In the genomic region with DNA sequence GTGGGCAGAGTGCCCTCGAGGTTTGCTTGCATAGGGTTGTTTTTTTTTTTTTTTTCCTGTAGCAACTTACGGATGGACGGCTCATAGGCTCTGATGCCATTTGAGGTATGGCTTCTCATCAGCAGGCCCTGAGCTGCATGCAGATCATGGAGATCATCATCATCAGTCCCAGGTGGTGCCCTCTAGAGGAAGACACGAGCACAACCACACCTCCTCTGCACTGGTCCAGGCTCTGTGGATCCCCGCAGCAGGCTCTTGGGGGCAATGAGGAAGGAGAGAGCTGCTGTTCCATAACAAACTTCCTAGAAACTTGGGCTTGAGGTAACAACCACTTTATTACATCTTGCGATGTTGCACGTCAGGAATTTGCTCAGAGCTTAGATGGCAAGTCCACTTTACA, we compare ENCODE assay signal across 13 cellular contexts.
A peak's percentile ranks its signal among the peaks of the same experiment; 100 is the strongest.
DNase-seq lines count a peak whose midpoint lies in the region; ATAC-seq and TF ChIP-seq lines count a peak whose summit lies in the region.
"Had no signal": no experiment of that assay in that cellular context is flagged by ENCODE, and none has a peak within 500 bp of the region (broad histone marks: within the 10 kb centered on the region; RNA-seq: fewer than 3 reads in every experiment).

No MANE protein-coding gene starts in this region.

- H3K27me3 ChIP-seq in SU-DHL-6 (ENCODE audit: low read length) (no peaks in the 10 kb centered on the region), neuronal stem cell (ENCODE audit: control insufficient read depth in 3 of 3, insufficient read depth in 3 of 3, low read depth in 1 of 3, low read length in 3 of 3) (no peaks in the 10 kb centered on the region), transverse colon (no peaks in the 10 kb centered on the region), colonic mucosa (no peaks in the 10 kb centered on the region), heart right ventricle (no peaks in the 10 kb centered on the region)

- WGBS in neuronal stem cell (ENCODE audit: extremely low coverage in 2 of 2, insufficient read length in 2 of 2, insufficient replicate concordance in 1 of 2), 2 donors, result no CpG with 5 or more reads among the region's 7 CpGs
- 74 to 80% methylated on average over 2 to 7 of the region's 7 CpGs for WGBS in transverse colon (ENCODE audit: low coverage in 1 of 2), 2 donors
- WGBS in heart right ventricle, 2 donors, result 84 to 86% methylated on average over 7 of the region's 7 CpGs

- peaks cover 0 to 3% of the 10 kb centered on the region in 2 donors for H3K4me1 ChIP-seq in neuronal stem cell (ENCODE audit: control insufficient read depth in 2 of 2, insufficient read depth in 1 of 2, low read depth in 1 of 2, low read length in 2 of 2)
- peaks cover 0 to 6% (median 0%) of the 10 kb centered on the region in 4 donors for H3K4me1 ChIP-seq in transverse colon
- no peaks in the 10 kb centered on the region for H3K4me1 ChIP-seq in colonic mucosa
- peaks cover 0 to 9% (median 0%) of the 10 kb centered on the region in 9 donors for H3K4me1 ChIP-seq in heart right ventricle
- H3K4me1 ChIP-seq: A549, HAP-1 had no signal

- no peaks in the 10 kb centered on the region for H3K79me1 ChIP-seq in neuronal stem cell (ENCODE audit: low read depth, low read length)

- H4K20me1 ChIP-seq in SU-DHL-6 (ENCODE audit: low read depth, low read length), result no peaks in the 10 kb centered on the region

- H3K36me3 ChIP-seq in SU-DHL-6 (ENCODE audit: low read length) (no peaks in the 10 kb centered on the region), neuronal stem cell (replicated peaks in 1 of 2; ENCODE audit: control insufficient read depth in 2 of 2, insufficient read depth in 2 of 2, low read length in 2 of 2) (no peaks in the 10 kb centered on the region), transverse colon (no peaks in the 10 kb centered on the region), colonic mucosa (no peaks in the 10 kb centered on the region), heart right ventricle (no peaks in the 10 kb centered on the region)
- H3K36me3 ChIP-seq: HAP-1 had no signal

- no peak overlapping the region for H2BK120ac ChIP-seq in neuronal stem cell (ENCODE audit: low read depth, low read length)

- no peak for TF ChIP-seq EP300 in transverse colon (IDR thresholded peaks at IDR 0.05; ENCODE audit: low read depth)

- no peak overlapping the region for H3K4ac ChIP-seq in neuronal stem cell (ENCODE audit: low read length)

- no peak overlapping the region for H3K9ac ChIP-seq in SU-DHL-6 (ENCODE audit: low read length)
- H3K9ac ChIP-seq in neuronal stem cell (ENCODE audit: low read depth, low read length, poor library complexity), result no peak overlapping the region
- no peak overlapping the region for H3K9ac ChIP-seq in colonic mucosa (ENCODE audit: low read depth in 2 of 2, low read length in 2 of 2)

- no peak overlapping the region for H2AK5ac ChIP-seq in neuronal stem cell (ENCODE audit: low read depth, low read length)

- in situ Hi-C loops in transverse colon (cut with MboI; ENCODE audit: low pct_ligation_motif_present in 1 of 4, low pct_unique_long_range_greater_than_20kb in 1 of 4, low sequenced_read_pairs in 3 of 4), result no loop called here

- no peak overlapping the region for H3K27ac ChIP-seq in SU-DHL-6 (ENCODE audit: low read depth, low read length)
- H3K27ac ChIP-seq in neuronal stem cell (replicated peaks; ENCODE audit: low read length), result no peak overlapping the region
- H3K27ac ChIP-seq in transverse colon, result no peak overlapping the region
- H3K27ac ChIP-seq in colonic mucosa, result no peak overlapping the region
- no peak overlapping the region for H3K27ac ChIP-seq in heart right ventricle
- H3K27ac ChIP-seq: A549 had no signal

- no peaks in the 10 kb centered on the region for H3K9me3 ChIP-seq in SU-DHL-6 (ENCODE audit: insufficient read depth, low read length)
- no peaks in the 10 kb centered on the region for H3K9me3 ChIP-seq in neuronal stem cell (replicated peaks in 1 of 2; ENCODE audit: control insufficient read depth in 2 of 2, insufficient read depth in 1 of 2, low read depth in 1 of 2, low read length in 2 of 2)
- H3K9me3 ChIP-seq in transverse colon, result no peaks in the 10 kb centered on the region
- H3K9me3 ChIP-seq in colonic mucosa, result no peaks in the 10 kb centered on the region
- peaks cover 0 to 4% (median 0%) of the 10 kb centered on the region in 11 donors for H3K9me3 ChIP-seq in heart right ventricle
- H3K9me3 ChIP-seq: A549, HAP-1 had no signal

- H3K4me3 ChIP-seq in SU-DHL-6 (ENCODE audit: insufficient read depth, low read length, poor library complexity, severe bottlenecking), result no peak overlapping the region
- H3K4me3 ChIP-seq in neuronal stem cell (ENCODE audit: low read length in 2 of 2), result no peak overlapping the region
- H3K4me3 ChIP-seq in transverse colon, result no peak overlapping the region
- no peak overlapping the region for H3K4me3 ChIP-seq in colonic mucosa
- no peak overlapping the region for H3K4me3 ChIP-seq in heart right ventricle
- H3K4me3 ChIP-seq: A549, HAP-1 had no signal

- H3K4me2 ChIP-seq in SU-DHL-6 (ENCODE audit: low read depth, low read length, poor library complexity, severe bottlenecking) (no peak overlapping the region), neuronal stem cell (ENCODE audit: insufficient read depth, low read length, poor library complexity, severe bottlenecking) (no peak overlapping the region)
- H3K4me2 ChIP-seq: A549 had no signal

- H3K18ac ChIP-seq in neuronal stem cell (ENCODE audit: low read length), result peak overlapping the region; percentile 49

- ATAC-seq in HG02885 (IDR thresholded peaks at IDR 0.05; ENCODE audit: poor library complexity, unreplicated experiment), result peak; percentile 51
- ATAC-seq in heart right ventricle, result no peak
- ATAC-seq: left lobe of liver had no signal

- H3K9me2 ChIP-seq in SU-DHL-6 (replicated peaks; ENCODE audit: insufficient read depth, low read length), result no peaks in the 10 kb centered on the region

- intact Hi-C loops in transverse colon (cut with DNase I; ENCODE audit: low total_unique reads), result no loop called here
- intact Hi-C loops in colonic mucosa (cut with DNase I), result no loop called here
- intact Hi-C loops in heart right ventricle (cut with DNase I), result loop anchor here in 1 of 10 donors (5.0 kb wide), 1 partner anchor 850 kb away; no protein-coding TSS in a partner anchor

- H2BK15ac ChIP-seq in neuronal stem cell (ENCODE audit: low read length), result no peak overlapping the region

- no peak overlapping the region for H4K8ac ChIP-seq in neuronal stem cell (ENCODE audit: low read depth, low read length)

- TF ChIP-seq POLR2A in transverse colon (IDR thresholded peaks at IDR 0.05), result no peak

- no peak overlapping the region for H3K14ac ChIP-seq in neuronal stem cell (ENCODE audit: low read length)

- H3F3A ChIP-seq in SU-DHL-6 (ENCODE audit: insufficient read depth), result no peaks in the 10 kb centered on the region

- TF ChIP-seq CTCF in SU-DHL-6 (IDR thresholded peaks at IDR 0.05; ENCODE audit: insufficient read depth, low read length, poor library complexity, severe bottlenecking) (peak; percentile 24), transverse colon (IDR thresholded peaks at IDR 0.05) (no peak), colonic mucosa (IDR thresholded peaks at IDR 0.05) (no peak), heart right ventricle (IDR thresholded peaks at IDR 0.05) (peak in 4 of 9 donors; percentile 15 to 29 (median 24))

- no peak overlapping the region for H2BK12ac ChIP-seq in neuronal stem cell (ENCODE audit: low read length)

- H3K23ac ChIP-seq in neuronal stem cell (ENCODE audit: low read depth, low read length, poor library complexity), result no peak overlapping the region

- no peak overlapping the region for H4K91ac ChIP-seq in neuronal stem cell (ENCODE audit: low read depth, low read length, poor library complexity)

- H3K79me2 ChIP-seq in SU-DHL-6 (ENCODE audit: insufficient read depth, low read length), result no peaks in the 10 kb centered on the region

- peak; percentile 9 for DNase-seq in NCI-H82 (lab: John Stamatoyannopoulos, UW)
- no peak for DNase-seq in NCI-H82 treated with DMSO at 0.1 percent for 48 hours (lab: John Stamatoyannopoulos, UW; ENCODE audit: unreplicated experiment)
- DNase-seq in neuronal stem cell (ENCODE audit: low spot score), result no peak
- no peak for DNase-seq in transverse colon
- DNase-seq in colonic mucosa, result no peak
- no peak for DNase-seq in heart right ventricle
- DNase-seq: activated naive CD8-positive, alpha-beta T cell treated with anti-CD3 and anti-CD28 coated beads, Interleukin-2, amount 10 ng/mL, durations not matched to agents 7 days and 5 days; NCI-H774 had no signal

- H2BK5ac ChIP-seq in neuronal stem cell (ENCODE audit: low read length), result no peak overlapping the region

- H2AFZ ChIP-seq in SU-DHL-6 (ENCODE audit: low read depth, low read length, severe bottlenecking) (no peak overlapping the region), neuronal stem cell (ENCODE audit: low read length) (no peak overlapping the region)
